In the genomic region with DNA sequence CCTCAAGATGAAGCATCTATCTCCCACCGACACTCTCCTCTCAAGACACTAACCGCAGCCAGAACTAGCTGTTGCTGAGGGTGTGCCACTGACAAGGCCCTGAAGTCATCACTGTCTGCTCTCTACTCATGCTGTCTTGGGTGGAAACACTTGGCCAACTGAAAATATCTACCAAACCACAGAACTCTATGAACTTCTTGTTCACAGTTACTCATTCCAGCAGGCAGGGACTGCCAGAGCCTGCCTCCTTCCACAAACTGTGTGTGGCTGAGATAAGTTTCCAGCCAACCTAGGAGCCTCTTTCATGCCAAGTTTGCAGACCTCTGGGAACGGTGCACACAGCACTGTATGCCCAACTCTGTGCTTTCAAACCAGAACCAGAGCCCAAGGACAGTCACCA, we compare ENCODE assay signal across 15 cellular contexts. TPM values are rescaled to one million over a fixed set of nuclear protein-coding genes. Genes with fewer than 3 reads are reported as not detected.
DNase-seq lines count a peak whose midpoint lies in the region; ATAC-seq and TF ChIP-seq lines count a peak whose summit lies in the region.
"Had no signal": no experiment of that assay in that cellular context is flagged by ENCODE, and none has a peak within 500 bp of the region (broad histone marks: within the 10 kb centered on the region; RNA-seq: fewer than 3 reads in every experiment).

No MANE protein-coding gene starts in this region.

- no peak for DNase-seq in activated naive CD8-positive, alpha-beta T cell treated with anti-CD3 and anti-CD28 coated beads, Interleukin-2, amount 50 U/mL, for 24 hours
- no peak for DNase-seq in activated naive CD8-positive, alpha-beta T cell treated with anti-CD3 and anti-CD28 coated beads for 36 hours
- DNase-seq in brain microvascular endothelial cell (peak; percentile 74), right atrium auricular region (ENCODE audit: low spot score) (peak; percentile 76), PC-3 (no peak), RKO (ENCODE audit: low spot score) (no peak), NCI-H1694 treated with DMSO at 0.1 percent for 48 hours (lab: John Stamatoyannopoulos, UW) (no peak)
- DNase-seq in activated CD4-positive, CD25-positive, alpha-beta regulatory T cell (lab: John Stamatoyannopoulos, UW) = no peak
- DNase-seq: 8988T; activated CD4-positive, CD25-positive, alpha-beta regulatory T cell treated with anti-CD3 and anti-CD28 coated beads, Interleukin-2, amount 50 U/mL, for 72 hours; activated T-cell treated with anti-CD3 and anti-CD28 coated beads, Interleukin-2, amount 50 U/mL, for 72 hours; NCI-H510A treated with DMSO at 0.1 percent for 48 hours had no signal

- peak; percentile 67 for ATAC-seq in activated naive CD8-positive, alpha-beta T cell treated with anti-CD3 and anti-CD28 coated beads, Interleukin-2, amount 50 U/mL, for 24 hours
- no peak for ATAC-seq in PC-3
- ATAC-seq: GM12878 had no signal

- no peaks in the 10 kb centered on the region for H3F3A ChIP-seq in PC-3 (ENCODE audit: low read length, unreplicated experiment)

- TF ChIP-seq CTCF in brain microvascular endothelial cell (IDR thresholded peaks at IDR 0.05; ENCODE audit: low read depth, low read length, missing control alignments) = no peak
- no peak for TF ChIP-seq CTCF in right atrium auricular region (IDR thresholded peaks at IDR 0.05)
- TF ChIP-seq CTCF in PC-3 (conservative IDR thresholded peaks at IDR 0.05; ENCODE audit: low read depth, low read length) = no peak

- H3K4me2 ChIP-seq in PC-3 (ENCODE audit: low read length) = no peak overlapping the region

- no peaks in the 10 kb centered on the region for H3K36me3 Mint-ChIP-seq in activated naive CD8-positive, alpha-beta T cell treated with anti-CD3 and anti-CD28 coated beads, Interleukin-2, amount 50 U/mL, for 24 hours (ENCODE audit: low read depth)
- H3K36me3 Mint-ChIP-seq in activated naive CD8-positive, alpha-beta T cell treated with anti-CD3 and anti-CD28 coated beads for 36 hours = peaks cover 3% of the 10 kb centered on the region

- peaks cover 12% of the 10 kb centered on the region for H3K4me1 Mint-ChIP-seq in activated naive CD8-positive, alpha-beta T cell treated with anti-CD3 and anti-CD28 coated beads, Interleukin-2, amount 50 U/mL, for 24 hours
- H3K4me1 Mint-ChIP-seq in activated naive CD8-positive, alpha-beta T cell treated with anti-CD3 and anti-CD28 coated beads for 36 hours = no peaks in the 10 kb centered on the region

- no peak overlapping the region for H3K27ac Mint-ChIP-seq in activated naive CD8-positive, alpha-beta T cell treated with anti-CD3 and anti-CD28 coated beads, Interleukin-2, amount 50 U/mL, for 24 hours
- H3K27ac Mint-ChIP-seq in activated naive CD8-positive, alpha-beta T cell treated with anti-CD3 and anti-CD28 coated beads for 36 hours = no peak overlapping the region
- H3K27ac Mint-ChIP-seq: activated T-cell treated with anti-CD3 and anti-CD28 coated beads, Interleukin-2, amount 50 U/mL, for 72 hours had no signal

- in situ Hi-C loops in brain microvascular endothelial cell (cut with HindIII; ENCODE audit: low pct_ligation_motif_present, low sequenced_read_pairs) = no loop called here

- H3K36me3 ChIP-seq in brain microvascular endothelial cell (replicated peaks) (no peaks in the 10 kb centered on the region), right atrium auricular region (no peaks in the 10 kb centered on the region), PC-3 (ENCODE audit: low read depth, low read length) (no peaks in the 10 kb centered on the region)
- H3K36me3 ChIP-seq: breast epithelium, HAP-1 had no signal

- H2AFZ ChIP-seq in PC-3 (ENCODE audit: low read length) = no peak overlapping the region

- no peak overlapping the region for H3K4me3 Mint-ChIP-seq in activated naive CD8-positive, alpha-beta T cell treated with anti-CD3 and anti-CD28 coated beads, Interleukin-2, amount 50 U/mL, for 24 hours
- no peak overlapping the region for H3K4me3 Mint-ChIP-seq in activated naive CD8-positive, alpha-beta T cell treated with anti-CD3 and anti-CD28 coated beads for 36 hours
- H3K4me3 Mint-ChIP-seq: activated T-cell treated with anti-CD3 and anti-CD28 coated beads, Interleukin-2, amount 50 U/mL, for 72 hours had no signal

- intact Hi-C loops in PC-3 (cut with micrococcal nuclease) = no loop called here

- H3K27ac ChIP-seq in brain microvascular endothelial cell = no peak overlapping the region
- H3K27ac ChIP-seq in right atrium auricular region = no peak overlapping the region
- H3K27ac ChIP-seq in PC-3 (ENCODE audit: low read length) = no peak overlapping the region
- H3K27ac ChIP-seq: breast epithelium had no signal

- H3K4me1 ChIP-seq in right atrium auricular region (no peaks in the 10 kb centered on the region), PC-3 (ENCODE audit: insufficient read depth, low read length) (no peaks in the 10 kb centered on the region)
- H3K4me1 ChIP-seq: breast epithelium, HAP-1 had no signal

- H3K9me3 ChIP-seq in right atrium auricular region (no peaks in the 10 kb centered on the region), PC-3 (ENCODE audit: low read length) (no peaks in the 10 kb centered on the region)
- H3K9me3 ChIP-seq: HAP-1 had no signal

- H3K27me3 Mint-ChIP-seq in activated naive CD8-positive, alpha-beta T cell treated with anti-CD3 and anti-CD28 coated beads, Interleukin-2, amount 50 U/mL, for 24 hours = no peaks in the 10 kb centered on the region
- no peaks in the 10 kb centered on the region for H3K27me3 Mint-ChIP-seq in activated naive CD8-positive, alpha-beta T cell treated with anti-CD3 and anti-CD28 coated beads for 36 hours

- POLR2A ChIA-PET in PC-3 (lab: Charles Lee; ENCODE audit: unreplicated experiment) = no interaction called here

- no peaks in the 10 kb centered on the region for H3K79me2 ChIP-seq in PC-3 (ENCODE audit: low read length)

- CTCF ChIA-PET in PC-3 (lab: Charles Lee) = no interaction called here

- no peaks in the 10 kb centered on the region for H3K9me3 Mint-ChIP-seq in activated naive CD8-positive, alpha-beta T cell treated with anti-CD3 and anti-CD28 coated beads, Interleukin-2, amount 50 U/mL, for 24 hours
- peaks cover 2% of the 10 kb centered on the region for H3K9me3 Mint-ChIP-seq in activated naive CD8-positive, alpha-beta T cell treated with anti-CD3 and anti-CD28 coated beads for 36 hours
- H3K9me3 Mint-ChIP-seq: activated T-cell treated with anti-CD3 and anti-CD28 coated beads, Interleukin-2, amount 50 U/mL, for 72 hours had no signal

- H3K9me2 ChIP-seq in PC-3 (replicated peaks; ENCODE audit: low read length) = no peaks in the 10 kb centered on the region

- H3K9ac ChIP-seq in PC-3 (ENCODE audit: low read length) = no peak overlapping the region

- H3K27me3 ChIP-seq in brain microvascular endothelial cell (replicated peaks) = no peaks in the 10 kb centered on the region
- H3K27me3 ChIP-seq in right atrium auricular region = no peaks in the 10 kb centered on the region
- peaks cover 73% of the 10 kb centered on the region for H3K27me3 ChIP-seq in PC-3 (ENCODE audit: low read length)
- H3K27me3 ChIP-seq: breast epithelium had no signal

- H4K20me1 ChIP-seq in PC-3 (ENCODE audit: low read length) = no peaks in the 10 kb centered on the region

- no TSS peak for BruUV-seq in PC-3 (replicated peaks; lab: Mats Ljungman, UMichigan)

- H3K4me3 ChIP-seq in brain microvascular endothelial cell (ENCODE audit: low read depth, low read length) = no peak overlapping the region
- H3K4me3 ChIP-seq in right atrium auricular region = no peak overlapping the region
- no peak overlapping the region for H3K4me3 ChIP-seq in PC-3 (ENCODE audit: low read length)
- H3K4me3 ChIP-seq: GM12878, HAP-1 had no signal

RNA-seq across cellular contexts. Expression of gene NXT1, which starts 45.5 kb away (rescaled TPM):
- total RNA-seq in activated naive CD8-positive, alpha-beta T cell treated with anti-CD3 and anti-CD28 coated beads for 36 hours = 10 to 100 TPM; 53.5 to 55.9 TPM
- total RNA-seq in right atrium auricular region = 10 to 100 TPM; 16.1 to 19.1 TPM
- 82.0 and 98.0 TPM in 2 replicates for total RNA-seq in PC-3 (2014; rRNA removed)

RNA-seq across cellular contexts. Expression of gene GZF1, which starts 56.9 kb away (rescaled TPM):
- total RNA-seq in activated naive CD8-positive, alpha-beta T cell treated with anti-CD3 and anti-CD28 coated beads for 36 hours = 10 to 100 TPM; 11.5 to 12.1 TPM
- total RNA-seq in right atrium auricular region = 10 to 100 TPM; 14.9 TPM
- total RNA-seq in PC-3 (2014; rRNA removed) = 16.0 and 17.9 TPM in 2 replicates

Comparison
In these comparisons a context has a peak if more than half of its experiments do, and no peak if none do; other contexts are left out.
1. DNase-seq: peak in brain microvascular endothelial cell (single experiment) and right atrium auricular region (single experiment); none in activated naive CD8-positive, alpha-beta T cell treated with anti-CD3 and anti-CD28 coated beads, Interleukin-2, amount 50 U/mL, for 24 hours (single experiment), activated naive CD8-positive, alpha-beta T cell treated with anti-CD3 and anti-CD28 coated beads for 36 hours (single experiment), PC-3 (single experiment), RKO (single experiment), NCI-H1694 treated with DMSO at 0.1 percent for 48 hours (single experiment) and activated CD4-positive, CD25-positive, alpha-beta regulatory T cell (0 of 4).